1 cellular context compared by ENCODE assay signal in genomic region chr9:137168907-137169763, GRCh38.
A peak's percentile ranks its signal among the peaks of the same experiment; 100 is the strongest.
TF ChIP-seq lines count a peak whose summit lies in the region.

No MANE protein-coding gene starts in this region.

TF ChIP-seq in HepG2, 621 proteins besides CTCF, POLR2A, EP300 and RAD21 (continued from another document and continues in another):
- peak; percentile 35; the same call in 1 of the 2 replicates for TF ChIP-seq ZNF574 (CRISPR knock-in tag; IDR thresholded peaks at IDR 0.05)
- TF ChIP-seq SRSF9 (IDR thresholded peaks at IDR 0.05; ENCODE audit: borderline replicate concordance, insufficient read depth, low read depth, low read length, poor library complexity, severe bottlenecking) = no peak
- no peak for TF ChIP-seq ZNF264 (CRISPR knock-in tag; IDR thresholded peaks at IDR 0.05)
- no peak for TF ChIP-seq KDM1A (CRISPR knock-in tag; IDR thresholded peaks at IDR 0.05)
- TF ChIP-seq SALL1 (CRISPR knock-in tag; IDR thresholded peaks at IDR 0.05) = peak; percentile 40; the same call in 1 of the 2 replicates
- no peak for TF ChIP-seq ZNF3 (CRISPR knock-in tag; IDR thresholded peaks at IDR 0.05)
- TF ChIP-seq, protein P1, sequence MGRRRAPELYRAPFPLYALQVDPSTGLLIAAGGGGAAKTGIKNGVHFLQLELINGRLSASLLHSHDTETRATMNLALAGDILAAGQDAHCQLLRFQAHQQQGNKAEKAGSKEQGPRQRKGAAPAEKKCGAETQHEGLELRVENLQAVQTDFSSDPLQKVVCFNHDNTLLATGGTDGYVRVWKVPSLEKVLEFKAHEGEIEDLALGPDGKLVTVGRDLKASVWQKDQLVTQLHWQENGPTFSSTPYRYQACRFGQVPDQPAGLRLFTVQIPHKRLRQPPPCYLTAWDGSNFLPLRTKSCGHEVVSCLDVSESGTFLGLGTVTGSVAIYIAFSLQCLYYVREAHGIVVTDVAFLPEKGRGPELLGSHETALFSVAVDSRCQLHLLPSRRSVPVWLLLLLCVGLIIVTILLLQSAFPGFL (CRISPR knock-in tag; IDR thresholded peaks at IDR 0.05) = no peak
- TF ChIP-seq SRSF1 (optimal IDR thresholded peaks at IDR 0.05; ENCODE audit: low read depth, low read length) = no peak
- 0 out of 2 replicates have a peak, but pooled peaks have one; percentile 45 for TF ChIP-seq ZNF790 (CRISPR knock-in tag; IDR thresholded peaks at IDR 0.05; ENCODE audit: borderline replicate concordance)
- TF ChIP-seq ZNF616 (CRISPR knock-in tag; IDR thresholded peaks at IDR 0.05; ENCODE audit: low read depth) = no peak
- no peak for TF ChIP-seq NFAT5 (CRISPR knock-in tag; IDR thresholded peaks at IDR 0.05)
- no peak for TF ChIP-seq GFI1 (CRISPR knock-in tag; IDR thresholded peaks at IDR 0.05; ENCODE audit: borderline replicate concordance)
- TF ChIP-seq PHF5A (CRISPR knock-in tag; IDR thresholded peaks at IDR 0.05; ENCODE audit: low read depth, unreplicated experiment) = no peak
- TF ChIP-seq HNRNPL (IDR thresholded peaks at IDR 0.05; ENCODE audit: low read depth, low read length) = no peak
- TF ChIP-seq, protein P2, sequence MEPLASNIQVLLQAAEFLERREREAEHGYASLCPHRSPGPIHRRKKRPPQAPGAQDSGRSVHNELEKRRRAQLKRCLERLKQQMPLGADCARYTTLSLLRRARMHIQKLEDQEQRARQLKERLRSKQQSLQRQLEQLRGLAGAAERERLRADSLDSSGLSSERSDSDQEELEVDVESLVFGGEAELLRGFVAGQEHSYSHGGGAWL (CRISPR knock-in tag; IDR thresholded peaks at IDR 0.05) = 0 out of 2 replicates have a peak, but pooled peaks have one; percentile 61
- TF ChIP-seq LRRFIP1 (CRISPR knock-in tag; conservative IDR thresholded peaks at IDR 0.05) = no peak
- no peak for TF ChIP-seq REL (CRISPR knock-in tag; conservative IDR thresholded peaks at IDR 0.05)
- TF ChIP-seq ZBTB34 (CRISPR knock-in tag; IDR thresholded peaks at IDR 0.05) = no peak
- no peak for TF ChIP-seq SMAD3 (CRISPR knock-in tag; IDR thresholded peaks at IDR 0.05)
- no peak for TF ChIP-seq KMT2A (CRISPR knock-in tag; IDR thresholded peaks at IDR 0.05)
- peak; percentile 18; the same call in 1 of the 2 replicates for TF ChIP-seq ZSCAN21 (CRISPR knock-in tag; IDR thresholded peaks at IDR 0.05; ENCODE audit: borderline replicate concordance)
- peak; percentile 38; the same call in 1 of the 2 replicates for TF ChIP-seq TOPORS (CRISPR knock-in tag; IDR thresholded peaks at IDR 0.05)
- peak; percentile 81 for TF ChIP-seq ZNF777 (CRISPR knock-in tag; IDR thresholded peaks at IDR 0.05)
- no peak for TF ChIP-seq BHLHE40 (IDR thresholded peaks at IDR 0.05; ENCODE audit: low read length)
- no peak for TF ChIP-seq ZNF850 (CRISPR knock-in tag; conservative IDR thresholded peaks at IDR 0.05)
- TF ChIP-seq PCBP1 (IDR thresholded peaks at IDR 0.05; ENCODE audit: borderline replicate concordance, low read depth, low read length) = no peak
- TF ChIP-seq RBFOX2 (IDR thresholded peaks at IDR 0.05; ENCODE audit: low read depth, low read length) = peak; percentile 42; the same call in 1 of the 2 replicates
- TF ChIP-seq ZNF674 (CRISPR knock-in tag; IDR thresholded peaks at IDR 0.05; ENCODE audit: low read depth) = no peak
- TF ChIP-seq KDM5A (IDR thresholded peaks at IDR 0.05; ENCODE audit: borderline replicate concordance, low read length) = no peak
- TF ChIP-seq ZNF761 (CRISPR knock-in tag; conservative IDR thresholded peaks at IDR 0.05) = no peak
- peak; percentile 45; the same call in 1 of the 2 replicates for TF ChIP-seq ZNF329 (CRISPR knock-in tag; IDR thresholded peaks at IDR 0.05; ENCODE audit: low read depth)
- no peak for TF ChIP-seq SETDB1 (CRISPR knock-in tag; IDR thresholded peaks at IDR 0.05; ENCODE audit: borderline replicate concordance)
- no peak for TF ChIP-seq ZNF605 (CRISPR knock-in tag; IDR thresholded peaks at IDR 0.05)
- TF ChIP-seq ISX (CRISPR knock-in tag; conservative IDR thresholded peaks at IDR 0.05) = no peak
- no peak for TF ChIP-seq HOXA7 (CRISPR knock-in tag; IDR thresholded peaks at IDR 0.05)
- TF ChIP-seq, protein P3, sequence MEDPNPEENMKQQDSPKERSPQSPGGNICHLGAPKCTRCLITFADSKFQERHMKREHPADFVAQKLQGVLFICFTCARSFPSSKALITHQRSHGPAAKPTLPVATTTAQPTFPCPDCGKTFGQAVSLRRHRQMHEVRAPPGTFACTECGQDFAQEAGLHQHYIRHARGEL (CRISPR knock-in tag; IDR thresholded peaks at IDR 0.05) = no peak
- TF ChIP-seq NCOA1 (CRISPR knock-in tag; IDR thresholded peaks at IDR 0.05) = no peak
- no peak for TF ChIP-seq ESRRA (CRISPR knock-in tag; IDR thresholded peaks at IDR 0.05; ENCODE audit: low read depth)
- no peak for TF ChIP-seq NR2F2 (IDR thresholded peaks at IDR 0.05; ENCODE audit: borderline replicate concordance, low read depth)
- TF ChIP-seq, protein P4, sequence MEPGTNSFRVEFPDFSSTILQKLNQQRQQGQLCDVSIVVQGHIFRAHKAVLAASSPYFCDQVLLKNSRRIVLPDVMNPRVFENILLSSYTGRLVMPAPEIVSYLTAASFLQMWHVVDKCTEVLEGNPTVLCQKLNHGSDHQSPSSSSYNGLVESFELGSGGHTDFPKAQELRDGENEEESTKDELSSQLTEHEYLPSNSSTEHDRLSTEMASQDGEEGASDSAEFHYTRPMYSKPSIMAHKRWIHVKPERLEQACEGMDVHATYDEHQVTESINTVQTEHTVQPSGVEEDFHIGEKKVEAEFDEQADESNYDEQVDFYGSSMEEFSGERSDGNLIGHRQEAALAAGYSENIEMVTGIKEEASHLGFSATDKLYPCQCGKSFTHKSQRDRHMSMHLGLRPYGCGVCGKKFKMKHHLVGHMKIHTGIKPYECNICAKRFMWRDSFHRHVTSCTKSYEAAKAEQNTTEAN (CRISPR knock-in tag; conservative IDR thresholded peaks at IDR 0.05) = 0 out of 2 replicates have a peak, but pooled peaks have one; percentile 20
- no peak for TF ChIP-seq ETV6 (CRISPR knock-in tag; conservative IDR thresholded peaks at IDR 0.05)
- TF ChIP-seq ZNF282 (IDR thresholded peaks at IDR 0.05; ENCODE audit: partially characterized antibody) = no peak
- no peak for TF ChIP-seq ZNF317 (CRISPR knock-in tag; IDR thresholded peaks at IDR 0.05)
- TF ChIP-seq PPARG (CRISPR knock-in tag; conservative IDR thresholded peaks at IDR 0.05) = no peak
- TF ChIP-seq ZNF367 (CRISPR knock-in tag; IDR thresholded peaks at IDR 0.05; ENCODE audit: borderline replicate concordance) = no peak; the same call in 1 of the 2 replicates
- TF ChIP-seq, protein P5, sequence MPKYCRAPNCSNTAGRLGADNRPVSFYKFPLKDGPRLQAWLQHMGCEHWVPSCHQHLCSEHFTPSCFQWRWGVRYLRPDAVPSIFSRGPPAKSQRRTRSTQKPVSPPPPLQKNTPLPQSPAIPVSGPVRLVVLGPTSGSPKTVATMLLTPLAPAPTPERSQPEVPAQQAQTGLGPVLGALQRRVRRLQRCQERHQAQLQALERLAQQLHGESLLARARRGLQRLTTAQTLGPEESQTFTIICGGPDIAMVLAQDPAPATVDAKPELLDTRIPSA (CRISPR knock-in tag; IDR thresholded peaks at IDR 0.05; ENCODE audit: borderline replicate concordance) = no peak
- no peak for TF ChIP-seq RELA (CRISPR knock-in tag; IDR thresholded peaks at IDR 0.05)
- 0 out of 2 replicates have a peak, but pooled peaks have one; percentile 38 for TF ChIP-seq ZNF740 (CRISPR knock-in tag; IDR thresholded peaks at IDR 0.05)
- peak; percentile 26 for TF ChIP-seq NFYC (CRISPR knock-in tag; IDR thresholded peaks at IDR 0.05)
- TF ChIP-seq SOX6 (IDR thresholded peaks at IDR 0.05) = no peak
- TF ChIP-seq SOX6 (CRISPR knock-in tag; IDR thresholded peaks at IDR 0.05) = no peak
- no peak for TF ChIP-seq MAFG (CRISPR knock-in tag; IDR thresholded peaks at IDR 0.05)
- TF ChIP-seq ZNF607 (CRISPR knock-in tag; IDR thresholded peaks at IDR 0.05; ENCODE audit: borderline replicate concordance) = 0 out of 2 replicates have a peak, but pooled peaks have one; percentile 28
- 0 out of 4 replicates have a peak, but pooled peaks of 1 of the 2 experiments have one; percentile 40 for TF ChIP-seq KLF16 (CRISPR knock-in tag; IDR thresholded peaks at IDR 0.05)
- TF ChIP-seq PAF1 (CRISPR knock-in tag; IDR thresholded peaks at IDR 0.05) = no peak
- no peak for TF ChIP-seq ZNF564 (CRISPR knock-in tag; IDR thresholded peaks at IDR 0.05)
- no peak for TF ChIP-seq ZNF383 (CRISPR knock-in tag; IDR thresholded peaks at IDR 0.05; ENCODE audit: borderline replicate concordance)
- no peak for TF ChIP-seq FOSL1 (CRISPR knock-in tag; IDR thresholded peaks at IDR 0.05; ENCODE audit: borderline replicate concordance)
- TF ChIP-seq PRPF4 (IDR thresholded peaks at IDR 0.05; ENCODE audit: low read depth, low read length, poor library complexity, severe bottlenecking) = no peak
